Comparison of ENCODE assay signal across 14 cellular contexts in genomic region chr10:99535764-99536399, GRCh38. TPM values are rescaled to one million over a fixed set of nuclear protein-coding genes. Genes with fewer than 3 reads are reported as not detected.
DNase-seq lines count a peak whose midpoint lies in the region; ATAC-seq and TF ChIP-seq lines count a peak whose summit lies in the region.
"Had no signal": no experiment of that assay in that cellular context is flagged by ENCODE, and none has a peak within 500 bp of the region (broad histone marks: within the 10 kb centered on the region; RNA-seq: fewer than 3 reads in every experiment).

No MANE protein-coding gene starts in this region.

- H3K4me3 ChIP-seq in BLaER1 treated with 17β-estradiol and CSF1 and Interleukin-3, amounts not matched to agents 10 nM and 100 nM: peak overlapping the region in 7 of 10 experiments; percentile 18 to 58 (median 40); a peak in 5 of 20 replicates
- H3K4me3 ChIP-seq in GM23338 (peak overlapping the region; percentile 49), endodermal cell (ENCODE audit: low read length) (no peak overlapping the region), neuronal stem cell (ENCODE audit: low read length in 2 of 2) (no peak overlapping the region)
- H3K4me3 ChIP-seq: SK-N-MC had no signal

- H3K27ac ChIP-seq in BLaER1 treated with 17β-estradiol and CSF1 and Interleukin-3, amounts not matched to agents 10 nM and 100 nM: no peak overlapping the region
- H3K27ac ChIP-seq in GM23338 (ENCODE audit: low read depth) (no peak overlapping the region), endodermal cell (ENCODE audit: low read depth, low read length) (no peak overlapping the region), neuronal stem cell (replicated peaks; ENCODE audit: low read length) (no peak overlapping the region)
- H3K27ac ChIP-seq: gastrocnemius medialis, SK-N-MC, upper lobe of right lung had no signal

- peak overlapping the region; percentile 30 for H2BK120ac ChIP-seq in neuronal stem cell (ENCODE audit: low read depth, low read length)

- TF ChIP-seq CTCF in GM23338 (conservative IDR thresholded peaks at IDR 0.05; ENCODE audit: low read depth in 2 of 2) (no peak), endodermal cell (conservative IDR thresholded peaks at IDR 0.05) (no peak)

- H3K4me2 ChIP-seq in BLaER1 treated with 17β-estradiol and CSF1 and Interleukin-3, amounts not matched to agents 10 nM and 100 nM: peak overlapping the region in 1 of 11 experiments; percentile 60; a peak in 1 of 22 replicates
- H3K4me2 ChIP-seq in GM23338: peak overlapping the region; percentile 86
- H3K4me2 ChIP-seq in neuronal stem cell (ENCODE audit: insufficient read depth, low read length, poor library complexity, severe bottlenecking): peak overlapping the region; percentile 63

- peaks cover 54% of the 10 kb centered on the region for H3K4me1 Mint-ChIP-seq in GM23338
- peaks cover 23% of the 10 kb centered on the region for H3K4me1 Mint-ChIP-seq in endodermal cell

- H2BK5ac ChIP-seq in neuronal stem cell (ENCODE audit: low read length): peak overlapping the region; percentile 80

- no peak overlapping the region for H3K9ac ChIP-seq in BLaER1 treated with 17β-estradiol and CSF1 and Interleukin-3, amounts not matched to agents 10 nM and 100 nM
- H3K9ac ChIP-seq in endodermal cell (ENCODE audit: extremely low read depth, low read length, poor library complexity, severe bottlenecking): no peak overlapping the region
- peak overlapping the region; percentile 73 for H3K9ac ChIP-seq in neuronal stem cell (ENCODE audit: low read depth, low read length, poor library complexity)

- H4K20me1 ChIP-seq in BLaER1 treated with 17β-estradiol and CSF1 and Interleukin-3, amounts not matched to agents 10 nM and 100 nM: peaks cover 0 to 74% (median 46%) of the 10 kb centered on the region in 11 experiments; a peak in 16 of 22 replicates
- H4K20me1 ChIP-seq in GM23338 (replicated peaks; ENCODE audit: insufficient read depth): peaks cover 26% of the 10 kb centered on the region

- peak; percentile 59 for DNase-seq in GM23338 (ENCODE audit: low spot score)
- DNase-seq in endodermal cell: peak; percentile 80
- DNase-seq in neuronal stem cell (ENCODE audit: low spot score): no peak
- DNase-seq in occipital lobe (lab: John Stamatoyannopoulos, UW): no peak
- no peak for DNase-seq in NCI-H526 treated with DMSO at 0.1 percent for 48 hours (lab: John Stamatoyannopoulos, UW)
- DNase-seq: activated CD8-positive, alpha-beta memory T cell treated with anti-CD3 and anti-CD28 coated beads, Interleukin-2, amount 50 U/mL, for 4 hours; DMS79; gastrocnemius medialis; stimulated activated CD4-positive, alpha-beta T cell treated with anti-CD3 and anti-CD28 coated beads, Interleukin-2, amount 100 ng/mL, for 48 hours; upper lobe of right lung had no signal

- H3K23ac ChIP-seq in neuronal stem cell (ENCODE audit: low read depth, low read length, poor library complexity): peak overlapping the region; percentile 31

- H3K4me1 ChIP-seq in BLaER1 treated with 17β-estradiol and CSF1 and Interleukin-3, amounts not matched to agents 10 nM and 100 nM: peaks cover 11 to 24% (median 19%) of the 10 kb centered on the region in 10 experiments
- H3K4me1 ChIP-seq in GM23338 (ENCODE audit: insufficient read depth) (peaks cover 43% of the 10 kb centered on the region), endodermal cell (ENCODE audit: control insufficient read depth, insufficient read depth, low read length) (peaks cover 6% of the 10 kb centered on the region), neuronal stem cell (ENCODE audit: control insufficient read depth in 2 of 2, insufficient read depth in 1 of 2, low read depth in 1 of 2, low read length in 2 of 2) (peaks cover 15 to 16% of the 10 kb centered on the region in 2 donors)

- H3K9me2 ChIP-seq in GM23338 (ENCODE audit: insufficient read depth): no peaks in the 10 kb centered on the region

- H4K8ac ChIP-seq in neuronal stem cell (ENCODE audit: low read depth, low read length): no peak overlapping the region

- H3K4me3 Mint-ChIP-seq in GM23338 (peak overlapping the region; percentile 51), endodermal cell (peak overlapping the region; percentile 27)

- 2 to 3% methylated on average over 17 to 44 of the region's 44 CpGs for WGBS in endodermal cell (ENCODE audit: insufficient coverage in 1 of 2, insufficient read length in 1 of 2), 2 experiments
- no CpG with 5 or more reads among the region's 44 CpGs for WGBS in neuronal stem cell (ENCODE audit: extremely low coverage in 2 of 2, insufficient read length in 2 of 2, insufficient replicate concordance in 1 of 2), 2 donors

- H3K27me3 Mint-ChIP-seq in GM23338 (ENCODE audit: insufficient read depth, low read depth, poor library complexity) (peaks cover 97% of the 10 kb centered on the region), endodermal cell (ENCODE audit: insufficient read depth) (peaks cover 98% of the 10 kb centered on the region)

- no peak overlapping the region for H3K14ac ChIP-seq in neuronal stem cell (ENCODE audit: low read length)

- H3K79me1 ChIP-seq in neuronal stem cell (ENCODE audit: low read depth, low read length): no peaks in the 10 kb centered on the region

- no peaks in the 10 kb centered on the region; the same call in 2 of the 3 replicates for H3K36me3 Mint-ChIP-seq in GM23338 (ENCODE audit: low read depth)
- no peaks in the 10 kb centered on the region for H3K36me3 Mint-ChIP-seq in endodermal cell (ENCODE audit: low read depth)

- peak overlapping the region; percentile 72 for H2AK5ac ChIP-seq in neuronal stem cell (ENCODE audit: low read depth, low read length)

- H3K9me3 Mint-ChIP-seq in GM23338 (no peaks in the 10 kb centered on the region; the same call in 1 of the 3 replicates), endodermal cell (peaks cover 1% of the 10 kb centered on the region)

- no peak overlapping the region; the same call in 1 of the 2 replicates for H2AFZ ChIP-seq in GM23338
- H2AFZ ChIP-seq in neuronal stem cell (ENCODE audit: low read length): peak overlapping the region; percentile 92

- H3K4ac ChIP-seq in neuronal stem cell (ENCODE audit: low read length): no peak overlapping the region

- peaks cover 25 to 81% (median 34%) of the 10 kb centered on the region in 11 experiments for H3K9me3 ChIP-seq in BLaER1 treated with 17β-estradiol and CSF1 and Interleukin-3, amounts not matched to agents 10 nM and 100 nM (replicated peaks in 1 of 11)
- H3K9me3 ChIP-seq in endodermal cell (ENCODE audit: control insufficient read depth, low read length): peaks cover 8% of the 10 kb centered on the region
- peaks cover 6 to 12% of the 10 kb centered on the region in 2 donors for H3K9me3 ChIP-seq in neuronal stem cell (replicated peaks in 1 of 2; ENCODE audit: control insufficient read depth in 2 of 2, insufficient read depth in 1 of 2, low read depth in 1 of 2, low read length in 2 of 2)
- H3K9me3 ChIP-seq: gastrocnemius medialis, upper lobe of right lung had no signal

- peak overlapping the region; percentile 34 for H2BK12ac ChIP-seq in neuronal stem cell (ENCODE audit: low read length)

- peak overlapping the region; percentile 57 for H2BK15ac ChIP-seq in neuronal stem cell (ENCODE audit: low read length)

- H4K91ac ChIP-seq in neuronal stem cell (ENCODE audit: low read depth, low read length, poor library complexity): no peak overlapping the region

- ATAC-seq in GM23338 (no peak), HG03469 (IDR thresholded peaks at IDR 0.05; ENCODE audit: unreplicated experiment) (no peak), HG02973 (IDR thresholded peaks at IDR 0.05; ENCODE audit: unreplicated experiment) (no peak)
- ATAC-seq: gastrocnemius medialis had no signal

- no peaks in the 10 kb centered on the region for H3K36me3 ChIP-seq in BLaER1 treated with 17β-estradiol and CSF1 and Interleukin-3, amounts not matched to agents 10 nM and 100 nM
- H3K36me3 ChIP-seq in GM23338 (ENCODE audit: insufficient read depth) (no peaks in the 10 kb centered on the region), endodermal cell (ENCODE audit: control insufficient read depth, insufficient read depth, low read length) (no peaks in the 10 kb centered on the region), neuronal stem cell (replicated peaks in 1 of 2; ENCODE audit: control insufficient read depth in 2 of 2, insufficient read depth in 2 of 2, low read length in 2 of 2) (no peaks in the 10 kb centered on the region)
- H3K36me3 ChIP-seq: gastrocnemius medialis, upper lobe of right lung had no signal

- peak overlapping the region; percentile 94 for H3K18ac ChIP-seq in neuronal stem cell (ENCODE audit: low read length)

- H3K27ac Mint-ChIP-seq in GM23338: no peak overlapping the region
- H3K27ac Mint-ChIP-seq in endodermal cell: no peak overlapping the region

- H3K27me3 ChIP-seq in BLaER1 treated with 17β-estradiol and CSF1 and Interleukin-3, amounts not matched to agents 10 nM and 100 nM: peaks cover 98 to 100% (median 100%) of the 10 kb centered on the region in 11 experiments
- H3K27me3 ChIP-seq in GM23338 (ENCODE audit: insufficient read depth) (peaks cover 100% of the 10 kb centered on the region), endodermal cell (ENCODE audit: control insufficient read depth, insufficient read depth, low read length, poor library complexity, severe bottlenecking) (peaks cover 100% of the 10 kb centered on the region), neuronal stem cell (ENCODE audit: control insufficient read depth in 3 of 3, insufficient read depth in 3 of 3, low read depth in 1 of 3, low read length in 3 of 3) (peaks cover 63 to 98% (median 97%) of the 10 kb centered on the region in 3 experiments)

- H3F3A ChIP-seq in GM23338 (replicated peaks; ENCODE audit: low read depth): peaks cover 35% of the 10 kb centered on the region

- no peaks in the 10 kb centered on the region for H3K79me2 ChIP-seq in GM23338 (replicated peaks; ENCODE audit: insufficient read depth)

TF ChIP-seq in GM23338, 12 proteins besides CTCF, POLR2A, EP300 and RAD21 (continues in another document):
- TF ChIP-seq EZH2 (IDR thresholded peaks at IDR 0.05; ENCODE audit: low read depth, unreplicated experiment) (peak; percentile 100), ETS1 (IDR thresholded peaks at IDR 0.05) (no peak), EZH2phosphoT487 (IDR thresholded peaks at IDR 0.05; ENCODE audit: unreplicated experiment) (peak; percentile 76)

RNA-seq across cellular contexts. Expression of gene NKX2-3, which starts 3.1 kb away (rescaled TPM):
- not detected in 2 replicates for total RNA-seq in GM23338 (2014; rRNA removed; shearing (Covaris generic))
- polyA plus RNA-seq in GM23338 (2016; fragmentation: Nextera tagmentation; extraction: Ambion mirVana): not detected in 2 replicates
- total RNA-seq in endodermal cell (not detected), occipital lobe (not detected)
- not detected for polyA plus RNA-seq in endodermal cell (2013, experiment 1 of 2)
- polyA plus RNA-seq in endodermal cell (2013, experiment 2 of 2): not detected
- polyA plus RNA-seq in neuronal stem cell (2013, experiment 1 of 2): 0.01 TPM
- not detected for polyA plus RNA-seq in neuronal stem cell (2013, experiment 2 of 2)
- total RNA-seq: gastrocnemius medialis had no signal

Comparison
In these comparisons a context has a peak if more than half of its experiments do, and no peak if none do; other contexts are left out.
1. H3K4me3 ChIP-seq: peak in BLaER1 treated with 17β-estradiol and CSF1 and Interleukin-3, amounts not matched to agents 10 nM and 100 nM (7 of 10) and GM23338 (single experiment); none in endodermal cell (single experiment) and neuronal stem cell (0 of 2).
2. DNase-seq: peak in GM23338 (single experiment) and endodermal cell (single experiment); none in neuronal stem cell (single experiment), occipital lobe (single experiment) and NCI-H526 treated with DMSO at 0.1 percent for 48 hours (single experiment).